Comparison of ENCODE assay signal across 10 cellular contexts in the genomic region with DNA sequence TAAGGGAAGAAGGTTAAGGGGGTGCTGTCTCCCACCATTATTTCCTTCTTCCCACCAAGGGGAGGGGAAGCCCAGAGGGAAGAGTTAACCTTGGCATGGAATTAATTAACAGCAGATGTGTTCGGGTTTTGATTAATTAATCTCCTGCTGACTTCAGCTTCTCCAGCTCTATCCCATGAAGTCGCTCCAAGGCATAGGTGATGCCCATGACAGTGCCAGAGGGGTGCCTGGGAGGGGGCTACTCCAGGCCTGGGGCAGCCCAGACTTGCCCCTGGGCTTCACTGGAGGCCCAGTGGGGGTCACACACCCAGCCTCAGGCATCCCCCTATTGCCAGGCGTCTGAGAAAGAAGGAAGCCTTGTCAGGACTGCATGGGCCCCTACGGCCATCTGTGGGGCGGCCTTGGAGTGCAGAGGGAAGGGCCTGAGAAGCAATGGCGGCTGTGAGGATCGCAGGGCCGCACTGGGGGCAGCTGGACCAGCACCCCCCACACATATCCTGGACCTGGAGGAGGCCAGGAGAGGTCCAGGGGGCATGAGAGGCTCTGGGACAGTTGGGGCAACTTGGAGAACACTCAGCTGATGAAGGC. TPM values are rescaled to one million over a fixed set of nuclear protein-coding genes. Genes with fewer than 3 reads are reported as not detected.
"Had no signal": no experiment of that assay in that cellular context is flagged by ENCODE, and none has a peak within 500 bp of the region (broad histone marks: within the 10 kb centered on the region; RNA-seq: fewer than 3 reads in every experiment).

No MANE protein-coding gene starts in this region.

- H3K4me1 ChIP-seq: tibial artery had no signal

- H3K4me1 Mint-ChIP-seq: stimulated activated memory B cell treated with anti-CD40 and anti-IgM and Interleukin-4, amounts not matched to agents 10 μg/mL and 1 μg/mL and 100 μg/mL, for 72 hours had no signal

- DNase-seq: activated CD4-positive, alpha-beta T cell treated with anti-CD3 and anti-CD28 coated beads for 48 hours; activated naive CD4-positive, alpha-beta T cell; caudate nucleus; effector memory CD8-positive, alpha-beta T cell; hippocampal formation; small intestine; T-helper 1 cell; tibial artery had no signal

- H3K36me3 Mint-ChIP-seq: stimulated activated memory B cell treated with anti-CD40 and anti-IgM and Interleukin-4, amounts not matched to agents 10 μg/mL and 1 μg/mL and 100 μg/mL, for 72 hours had no signal

- H3K27ac Mint-ChIP-seq: activated T-helper 1 cell treated with anti-CD3 and anti-CD28 coated beads, Interleukin-12 subunit alpha, Interleukin-12 subunit beta, Interleukin-2, Interleukin-4 antibody, amounts not matched to agents 30 ng/mL and 10 ng/mL and 1 ng/mL, durations not matched to agents 14 hours and 24 hours and 36 hours; effector memory CD8-positive, alpha-beta T cell; stimulated activated memory B cell treated with anti-CD40 and anti-IgM and Interleukin-4, amounts not matched to agents 10 μg/mL and 1 μg/mL and 100 μg/mL, for 72 hours had no signal

- H3K4me3 Mint-ChIP-seq: activated T-helper 1 cell treated with anti-CD3 and anti-CD28 coated beads, Interleukin-12 subunit alpha, Interleukin-12 subunit beta, Interleukin-2, Interleukin-4 antibody, amounts not matched to agents 30 ng/mL and 10 ng/mL and 1 ng/mL, durations not matched to agents 14 hours and 24 hours and 36 hours; effector memory CD8-positive, alpha-beta T cell; stimulated activated memory B cell treated with anti-CD40 and anti-IgM and Interleukin-4, amounts not matched to agents 10 μg/mL and 1 μg/mL and 100 μg/mL, for 72 hours had no signal

- H3K9me3 Mint-ChIP-seq: activated T-helper 1 cell treated with anti-CD3 and anti-CD28 coated beads, Interleukin-12 subunit alpha, Interleukin-12 subunit beta, Interleukin-2, Interleukin-4 antibody, amounts not matched to agents 30 ng/mL and 10 ng/mL and 1 ng/mL, durations not matched to agents 14 hours and 24 hours and 36 hours; effector memory CD8-positive, alpha-beta T cell; stimulated activated memory B cell treated with anti-CD40 and anti-IgM and Interleukin-4, amounts not matched to agents 10 μg/mL and 1 μg/mL and 100 μg/mL, for 72 hours had no signal

- H3K4me3 ChIP-seq: tibial artery had no signal

- H3K9me3 ChIP-seq: tibial artery had no signal

- H3K27ac ChIP-seq: tibial artery had no signal

RNA-seq across cellular contexts. Expression of gene MDFI, which starts 16.3 kb away (rescaled TPM):
- total RNA-seq: activated T-helper 1 cell treated with anti-CD3 and anti-CD28 coated beads, Interleukin-12 subunit alpha, Interleukin-12 subunit beta, Interleukin-2, Interleukin-4 antibody, amounts not matched to agents 30 ng/mL and 10 ng/mL and 1 ng/mL, durations not matched to agents 14 hours and 24 hours and 36 hours had no signal
